Comparison of ENCODE assay signal across 1 cellular context in the genomic region with DNA sequence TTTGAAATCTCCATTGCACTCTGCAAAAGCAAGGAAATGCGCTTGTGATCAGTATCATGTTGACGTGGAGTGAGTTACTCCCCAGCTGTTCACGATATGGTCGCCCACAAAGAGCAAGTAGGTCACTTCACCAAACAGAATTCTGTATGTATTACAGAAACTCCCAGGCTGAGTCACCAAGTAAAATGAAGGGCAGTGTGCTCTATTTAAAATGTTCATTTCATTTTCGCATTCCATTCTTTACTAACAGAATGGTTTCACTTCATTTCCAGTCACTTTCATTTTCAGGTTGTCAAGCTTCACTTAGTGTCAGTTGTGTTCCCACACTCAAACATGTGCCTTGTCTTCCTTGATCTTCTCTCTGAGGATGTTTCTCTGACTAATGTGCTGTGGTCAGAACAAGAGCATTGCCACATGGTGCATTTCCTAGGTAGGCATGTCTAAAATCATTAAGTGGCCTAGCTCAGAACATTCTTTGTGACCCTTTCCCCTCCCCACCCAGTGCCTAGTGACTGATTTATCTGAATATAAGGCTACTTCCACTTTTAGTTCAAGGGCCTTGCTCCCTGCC.
TF ChIP-seq lines count a peak whose summit lies in the region.

No MANE protein-coding gene starts in this region.

TF ChIP-seq in K562, 482 proteins besides CTCF, POLR2A, EP300 and RAD21 (continued from another document and continues in another):
- TF ChIP-seq, protein P1, sequence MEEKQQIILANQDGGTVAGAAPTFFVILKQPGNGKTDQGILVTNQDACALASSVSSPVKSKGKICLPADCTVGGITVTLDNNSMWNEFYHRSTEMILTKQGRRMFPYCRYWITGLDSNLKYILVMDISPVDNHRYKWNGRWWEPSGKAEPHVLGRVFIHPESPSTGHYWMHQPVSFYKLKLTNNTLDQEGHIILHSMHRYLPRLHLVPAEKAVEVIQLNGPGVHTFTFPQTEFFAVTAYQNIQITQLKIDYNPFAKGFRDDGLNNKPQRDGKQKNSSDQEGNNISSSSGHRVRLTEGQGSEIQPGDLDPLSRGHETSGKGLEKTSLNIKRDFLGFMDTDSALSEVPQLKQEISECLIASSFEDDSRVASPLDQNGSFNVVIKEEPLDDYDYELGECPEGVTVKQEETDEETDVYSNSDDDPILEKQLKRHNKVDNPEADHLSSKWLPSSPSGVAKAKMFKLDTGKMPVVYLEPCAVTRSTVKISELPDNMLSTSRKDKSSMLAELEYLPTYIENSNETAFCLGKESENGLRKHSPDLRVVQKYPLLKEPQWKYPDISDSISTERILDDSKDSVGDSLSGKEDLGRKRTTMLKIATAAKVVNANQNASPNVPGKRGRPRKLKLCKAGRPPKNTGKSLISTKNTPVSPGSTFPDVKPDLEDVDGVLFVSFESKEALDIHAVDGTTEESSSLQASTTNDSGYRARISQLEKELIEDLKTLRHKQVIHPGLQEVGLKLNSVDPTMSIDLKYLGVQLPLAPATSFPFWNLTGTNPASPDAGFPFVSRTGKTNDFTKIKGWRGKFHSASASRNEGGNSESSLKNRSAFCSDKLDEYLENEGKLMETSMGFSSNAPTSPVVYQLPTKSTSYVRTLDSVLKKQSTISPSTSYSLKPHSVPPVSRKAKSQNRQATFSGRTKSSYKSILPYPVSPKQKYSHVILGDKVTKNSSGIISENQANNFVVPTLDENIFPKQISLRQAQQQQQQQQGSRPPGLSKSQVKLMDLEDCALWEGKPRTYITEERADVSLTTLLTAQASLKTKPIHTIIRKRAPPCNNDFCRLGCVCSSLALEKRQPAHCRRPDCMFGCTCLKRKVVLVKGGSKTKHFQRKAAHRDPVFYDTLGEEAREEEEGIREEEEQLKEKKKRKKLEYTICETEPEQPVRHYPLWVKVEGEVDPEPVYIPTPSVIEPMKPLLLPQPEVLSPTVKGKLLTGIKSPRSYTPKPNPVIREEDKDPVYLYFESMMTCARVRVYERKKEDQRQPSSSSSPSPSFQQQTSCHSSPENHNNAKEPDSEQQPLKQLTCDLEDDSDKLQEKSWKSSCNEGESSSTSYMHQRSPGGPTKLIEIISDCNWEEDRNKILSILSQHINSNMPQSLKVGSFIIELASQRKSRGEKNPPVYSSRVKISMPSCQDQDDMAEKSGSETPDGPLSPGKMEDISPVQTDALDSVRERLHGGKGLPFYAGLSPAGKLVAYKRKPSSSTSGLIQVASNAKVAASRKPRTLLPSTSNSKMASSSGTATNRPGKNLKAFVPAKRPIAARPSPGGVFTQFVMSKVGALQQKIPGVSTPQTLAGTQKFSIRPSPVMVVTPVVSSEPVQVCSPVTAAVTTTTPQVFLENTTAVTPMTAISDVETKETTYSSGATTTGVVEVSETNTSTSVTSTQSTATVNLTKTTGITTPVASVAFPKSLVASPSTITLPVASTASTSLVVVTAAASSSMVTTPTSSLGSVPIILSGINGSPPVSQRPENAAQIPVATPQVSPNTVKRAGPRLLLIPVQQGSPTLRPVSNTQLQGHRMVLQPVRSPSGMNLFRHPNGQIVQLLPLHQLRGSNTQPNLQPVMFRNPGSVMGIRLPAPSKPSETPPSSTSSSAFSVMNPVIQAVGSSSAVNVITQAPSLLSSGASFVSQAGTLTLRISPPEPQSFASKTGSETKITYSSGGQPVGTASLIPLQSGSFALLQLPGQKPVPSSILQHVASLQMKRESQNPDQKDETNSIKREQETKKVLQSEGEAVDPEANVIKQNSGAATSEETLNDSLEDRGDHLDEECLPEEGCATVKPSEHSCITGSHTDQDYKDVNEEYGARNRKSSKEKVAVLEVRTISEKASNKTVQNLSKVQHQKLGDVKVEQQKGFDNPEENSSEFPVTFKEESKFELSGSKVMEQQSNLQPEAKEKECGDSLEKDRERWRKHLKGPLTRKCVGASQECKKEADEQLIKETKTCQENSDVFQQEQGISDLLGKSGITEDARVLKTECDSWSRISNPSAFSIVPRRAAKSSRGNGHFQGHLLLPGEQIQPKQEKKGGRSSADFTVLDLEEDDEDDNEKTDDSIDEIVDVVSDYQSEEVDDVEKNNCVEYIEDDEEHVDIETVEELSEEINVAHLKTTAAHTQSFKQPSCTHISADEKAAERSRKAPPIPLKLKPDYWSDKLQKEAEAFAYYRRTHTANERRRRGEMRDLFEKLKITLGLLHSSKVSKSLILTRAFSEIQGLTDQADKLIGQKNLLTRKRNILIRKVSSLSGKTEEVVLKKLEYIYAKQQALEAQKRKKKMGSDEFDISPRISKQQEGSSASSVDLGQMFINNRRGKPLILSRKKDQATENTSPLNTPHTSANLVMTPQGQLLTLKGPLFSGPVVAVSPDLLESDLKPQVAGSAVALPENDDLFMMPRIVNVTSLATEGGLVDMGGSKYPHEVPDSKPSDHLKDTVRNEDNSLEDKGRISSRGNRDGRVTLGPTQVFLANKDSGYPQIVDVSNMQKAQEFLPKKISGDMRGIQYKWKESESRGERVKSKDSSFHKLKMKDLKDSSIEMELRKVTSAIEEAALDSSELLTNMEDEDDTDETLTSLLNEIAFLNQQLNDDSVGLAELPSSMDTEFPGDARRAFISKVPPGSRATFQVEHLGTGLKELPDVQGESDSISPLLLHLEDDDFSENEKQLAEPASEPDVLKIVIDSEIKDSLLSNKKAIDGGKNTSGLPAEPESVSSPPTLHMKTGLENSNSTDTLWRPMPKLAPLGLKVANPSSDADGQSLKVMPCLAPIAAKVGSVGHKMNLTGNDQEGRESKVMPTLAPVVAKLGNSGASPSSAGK (IDR thresholded peaks at IDR 0.05), result peak; percentile 56
- TF ChIP-seq POLR3G (IDR thresholded peaks at IDR 0.05; ENCODE audit: extremely low read depth, insufficient read length, insufficient replicate concordance), result no peak
- no peak for TF ChIP-seq ZNF224 (CRISPR knock-in tag; IDR thresholded peaks at IDR 0.05)
- TF ChIP-seq, protein P2, sequence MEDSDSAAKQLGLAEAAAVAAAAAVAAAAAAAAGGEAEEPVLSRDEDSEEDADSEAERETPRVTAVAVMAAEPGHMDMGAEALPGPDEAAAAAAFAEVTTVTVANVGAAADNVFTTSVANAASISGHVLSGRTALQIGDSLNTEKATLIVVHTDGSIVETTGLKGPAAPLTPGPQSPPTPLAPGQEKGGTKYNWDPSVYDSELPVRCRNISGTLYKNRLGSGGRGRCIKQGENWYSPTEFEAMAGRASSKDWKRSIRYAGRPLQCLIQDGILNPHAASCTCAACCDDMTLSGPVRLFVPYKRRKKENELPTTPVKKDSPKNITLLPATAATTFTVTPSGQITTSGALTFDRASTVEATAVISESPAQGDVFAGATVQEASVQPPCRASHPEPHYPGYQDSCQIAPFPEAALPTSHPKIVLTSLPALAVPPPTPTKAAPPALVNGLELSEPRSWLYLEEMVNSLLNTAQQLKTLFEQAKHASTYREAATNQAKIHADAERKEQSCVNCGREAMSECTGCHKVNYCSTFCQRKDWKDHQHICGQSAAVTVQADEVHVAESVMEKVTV (CRISPR knock-in tag; IDR thresholded peaks at IDR 0.05), result no peak
- peak; percentile 81 for TF ChIP-seq DPF2 (IDR thresholded peaks at IDR 0.05)
- TF ChIP-seq DACH1 (IDR thresholded peaks at IDR 0.05; ENCODE audit: partially characterized antibody), result peak; percentile 74
- TF ChIP-seq ZNF589 (CRISPR knock-in tag; IDR thresholded peaks at IDR 0.05; ENCODE audit: low read depth), result peak; percentile 82; the same call in 1 of the 2 replicates
- TF ChIP-seq MAFK (IDR thresholded peaks at IDR 0.05; ENCODE audit: low read length), result no peak
- no peak for TF ChIP-seq ETV5 (CRISPR knock-in tag; IDR thresholded peaks at IDR 0.05; ENCODE audit: low read depth)
- TF ChIP-seq MYC (IDR thresholded peaks at IDR 0.05; ENCODE audit: low read depth, low read length), result no peak; the same call in 1 of the 2 replicates
- TF ChIP-seq MYC (CRISPR knock-in tag; IDR thresholded peaks at IDR 0.05; ENCODE audit: borderline replicate concordance, low read depth), result no peak
- TF ChIP-seq E2F3 (CRISPR knock-in tag; IDR thresholded peaks at IDR 0.05), result no peak
- TF ChIP-seq ZNF165 (CRISPR knock-in tag; IDR thresholded peaks at IDR 0.05; ENCODE audit: borderline replicate concordance), result no peak
- TF ChIP-seq, protein P3, sequence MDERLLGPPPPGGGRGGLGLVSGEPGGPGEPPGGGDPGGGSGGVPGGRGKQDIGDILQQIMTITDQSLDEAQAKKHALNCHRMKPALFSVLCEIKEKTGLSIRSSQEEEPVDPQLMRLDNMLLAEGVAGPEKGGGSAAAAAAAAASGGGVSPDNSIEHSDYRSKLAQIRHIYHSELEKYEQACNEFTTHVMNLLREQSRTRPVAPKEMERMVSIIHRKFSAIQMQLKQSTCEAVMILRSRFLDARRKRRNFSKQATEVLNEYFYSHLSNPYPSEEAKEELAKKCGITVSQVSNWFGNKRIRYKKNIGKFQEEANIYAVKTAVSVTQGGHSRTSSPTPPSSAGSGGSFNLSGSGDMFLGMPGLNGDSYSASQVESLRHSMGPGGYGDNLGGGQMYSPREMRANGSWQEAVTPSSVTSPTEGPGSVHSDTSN (CRISPR knock-in tag; IDR thresholded peaks at IDR 0.05; ENCODE audit: low read depth), result no peak
- TF ChIP-seq, protein P3 (tag; conservative IDR thresholded peaks at IDR 0.05; ENCODE audit: low read depth), result peak; percentile 23
- TF ChIP-seq, protein P4, sequence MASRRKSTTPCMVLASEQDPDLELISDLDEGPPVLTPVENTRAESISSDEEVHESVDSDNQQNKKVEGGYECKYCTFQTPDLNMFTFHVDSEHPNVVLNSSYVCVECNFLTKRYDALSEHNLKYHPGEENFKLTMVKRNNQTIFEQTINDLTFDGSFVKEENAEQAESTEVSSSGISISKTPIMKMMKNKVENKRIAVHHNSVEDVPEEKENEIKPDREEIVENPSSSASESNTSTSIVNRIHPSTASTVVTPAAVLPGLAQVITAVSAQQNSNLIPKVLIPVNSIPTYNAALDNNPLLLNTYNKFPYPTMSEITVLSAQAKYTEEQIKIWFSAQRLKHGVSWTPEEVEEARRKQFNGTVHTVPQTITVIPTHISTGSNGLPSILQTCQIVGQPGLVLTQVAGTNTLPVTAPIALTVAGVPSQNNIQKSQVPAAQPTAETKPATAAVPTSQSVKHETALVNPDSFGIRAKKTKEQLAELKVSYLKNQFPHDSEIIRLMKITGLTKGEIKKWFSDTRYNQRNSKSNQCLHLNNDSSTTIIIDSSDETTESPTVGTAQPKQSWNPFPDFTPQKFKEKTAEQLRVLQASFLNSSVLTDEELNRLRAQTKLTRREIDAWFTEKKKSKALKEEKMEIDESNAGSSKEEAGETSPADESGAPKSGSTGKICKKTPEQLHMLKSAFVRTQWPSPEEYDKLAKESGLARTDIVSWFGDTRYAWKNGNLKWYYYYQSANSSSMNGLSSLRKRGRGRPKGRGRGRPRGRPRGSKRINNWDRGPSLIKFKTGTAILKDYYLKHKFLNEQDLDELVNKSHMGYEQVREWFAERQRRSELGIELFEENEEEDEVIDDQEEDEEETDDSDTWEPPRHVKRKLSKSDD (conservative IDR thresholded peaks at IDR 0.05; ENCODE audit: low read length), result no peak
- TF ChIP-seq ZFP30 (CRISPR knock-in tag; IDR thresholded peaks at IDR 0.05; ENCODE audit: borderline replicate concordance), result no peak
- TF ChIP-seq STAG1 (CRISPR knock-in tag; IDR thresholded peaks at IDR 0.05; ENCODE audit: borderline replicate concordance), result no peak
- TF ChIP-seq BHLHE40 (IDR thresholded peaks at IDR 0.05; ENCODE audit: low read length), result 0 out of 2 replicates have a peak, but pooled peaks have one; percentile 16
- no peak for TF ChIP-seq HMG20B (CRISPR knock-in tag; IDR thresholded peaks at IDR 0.05)
- 0 out of 4 replicates have a peak, but pooled peaks of 1 of the 2 experiments have one; percentile 17 for TF ChIP-seq RCOR1 (IDR thresholded peaks at IDR 0.05; ENCODE audit: borderline replicate concordance in 1 of 2, low read depth in 2 of 2, low read length in 2 of 2)
- TF ChIP-seq, protein P5, sequence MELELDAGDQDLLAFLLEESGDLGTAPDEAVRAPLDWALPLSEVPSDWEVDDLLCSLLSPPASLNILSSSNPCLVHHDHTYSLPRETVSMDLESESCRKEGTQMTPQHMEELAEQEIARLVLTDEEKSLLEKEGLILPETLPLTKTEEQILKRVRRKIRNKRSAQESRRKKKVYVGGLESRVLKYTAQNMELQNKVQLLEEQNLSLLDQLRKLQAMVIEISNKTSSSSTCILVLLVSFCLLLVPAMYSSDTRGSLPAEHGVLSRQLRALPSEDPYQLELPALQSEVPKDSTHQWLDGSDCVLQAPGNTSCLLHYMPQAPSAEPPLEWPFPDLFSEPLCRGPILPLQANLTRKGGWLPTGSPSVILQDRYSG (tag; conservative IDR thresholded peaks at IDR 0.05; ENCODE audit: low read depth), result no peak
- no peak for TF ChIP-seq SAFB2 (IDR thresholded peaks at IDR 0.05; ENCODE audit: borderline replicate concordance, low read depth, low read length, severe bottlenecking)
- peak; percentile 20; the same call in 1 of the 2 replicates for TF ChIP-seq JUN (IDR thresholded peaks at IDR 0.05; ENCODE audit: borderline replicate concordance, low read depth, low read length)
- TF ChIP-seq JUN (CRISPR knock-in tag; IDR thresholded peaks at IDR 0.05; ENCODE audit: borderline replicate concordance), result no peak
- TF ChIP-seq STAT5A (IDR thresholded peaks at IDR 0.05; ENCODE audit: borderline replicate concordance, low read length), result peak; percentile 31; the same call in 1 of the 2 replicates
- TF ChIP-seq RB1 (IDR thresholded peaks at IDR 0.05; ENCODE audit: low read depth), result no peak
- TF ChIP-seq POLR2AphosphoS5 (IDR thresholded peaks at IDR 0.05; ENCODE audit: control insufficient read depth, insufficient read depth, low read depth, low read length), result no peak
- TF ChIP-seq ESRRB (CRISPR knock-in tag; IDR thresholded peaks at IDR 0.05; ENCODE audit: borderline replicate concordance), result no peak
- TF ChIP-seq ZNF77 (CRISPR knock-in tag; IDR thresholded peaks at IDR 0.05), result no peak
- 0 out of 4 replicates have a peak, but pooled peaks of 1 of the 2 experiments have one; percentile 24 for TF ChIP-seq TRIM24 (IDR thresholded peaks at IDR 0.05)
- no peak for TF ChIP-seq NFYB (IDR thresholded peaks at IDR 0.05; ENCODE audit: extremely low read depth, insufficient read length)
- TF ChIP-seq ZNF75A (CRISPR knock-in tag; IDR thresholded peaks at IDR 0.05), result no peak
- 0 out of 2 replicates have a peak, but pooled peaks have one; percentile 17 for TF ChIP-seq KLF16 (IDR thresholded peaks at IDR 0.05)
- no peak for TF ChIP-seq RBM15 (IDR thresholded peaks at IDR 0.05; ENCODE audit: insufficient read depth, low read length)
- TF ChIP-seq FIP1L1 (IDR thresholded peaks at IDR 0.05; ENCODE audit: low read depth, low read length, poor library complexity, severe bottlenecking), result no peak
- TF ChIP-seq, protein P6, sequence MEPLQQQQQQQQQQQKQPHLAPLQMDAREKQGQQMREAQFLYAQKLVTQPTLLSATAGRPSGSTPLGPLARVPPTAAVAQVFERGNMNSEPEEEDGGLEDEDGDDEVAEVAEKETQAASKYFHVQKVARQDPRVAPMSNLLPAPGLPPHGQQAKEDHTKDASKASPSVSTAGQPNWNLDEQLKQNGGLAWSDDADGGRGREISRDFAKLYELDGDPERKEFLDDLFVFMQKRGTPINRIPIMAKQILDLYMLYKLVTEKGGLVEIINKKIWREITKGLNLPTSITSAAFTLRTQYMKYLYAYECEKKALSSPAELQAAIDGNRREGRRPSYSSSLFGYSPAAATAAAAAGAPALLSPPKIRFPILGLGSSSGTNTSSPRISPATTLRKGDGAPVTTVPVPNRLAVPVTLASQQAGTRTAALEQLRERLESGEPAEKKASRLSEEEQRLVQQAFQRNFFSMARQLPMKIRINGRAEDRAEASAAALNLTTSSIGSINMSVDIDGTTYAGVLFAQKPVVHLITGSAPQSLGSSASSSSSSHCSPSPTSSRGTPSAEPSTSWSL (CRISPR knock-in tag; IDR thresholded peaks at IDR 0.05; ENCODE audit: borderline replicate concordance), result no peak
